ENCODE assay signal across 14 cellular contexts in the genomic region with DNA sequence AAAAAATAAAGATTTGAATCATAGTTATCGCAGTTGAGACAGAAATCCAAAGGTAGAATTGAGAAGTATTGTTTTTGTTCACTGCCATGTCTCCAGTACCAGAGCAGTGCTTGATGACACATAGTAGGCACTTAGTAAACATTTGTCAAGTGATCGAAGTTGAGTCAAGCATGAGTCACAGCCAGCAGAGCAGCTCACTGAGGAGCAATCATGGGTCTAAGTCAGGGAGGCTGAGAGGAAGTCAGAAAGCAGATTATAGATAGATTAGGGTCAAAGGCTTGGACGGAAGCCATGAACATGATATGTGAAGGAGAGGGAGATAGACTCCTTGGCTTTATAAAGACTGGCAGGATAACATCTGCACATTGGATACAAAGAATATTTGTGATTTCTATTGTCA.
DNase-seq lines count a peak whose midpoint lies in the region; ATAC-seq and TF ChIP-seq lines count a peak whose summit lies in the region.
"Had no signal": no experiment of that assay in that cellular context is flagged by ENCODE, and none has a peak within 500 bp of the region (broad histone marks: within the 10 kb centered on the region; RNA-seq: fewer than 3 reads in every experiment).

No MANE protein-coding gene starts in this region.

- TF ChIP-seq CTCF in NB4 (IDR thresholded peaks at IDR 0.05; ENCODE audit: low read depth, low read length) (no peak), astrocyte of the spinal cord (IDR thresholded peaks at IDR 0.05; ENCODE audit: low read depth, low read length) (no peak)

- H3K9me3 ChIP-seq in naive thymus-derived CD4-positive, alpha-beta T cell (ENCODE audit: control insufficient read depth in 2 of 3, low read length in 3 of 3) = no peaks in the 10 kb centered on the region

- H3K27ac Mint-ChIP-seq in naive thymus-derived CD4-positive, alpha-beta T cell = no peak overlapping the region
- H3K27ac Mint-ChIP-seq: T-helper 1 cell treated with Interleukin-12 subunit alpha and Interleukin-12 subunit beta and Interleukin-4 antibody, amounts not matched to agents 30 μg/mL and 1 μg/mL, for 36 hours had no signal

- peaks cover 4 to 37% (median 19%) of the 10 kb centered on the region in 5 donors for H3K27me3 Mint-ChIP-seq in naive thymus-derived CD4-positive, alpha-beta T cell

- intact Hi-C loops in naive thymus-derived CD4-positive, alpha-beta T cell (cut with micrococcal nuclease) = no loop called here

- no peaks in the 10 kb centered on the region for H3K4me1 Mint-ChIP-seq in naive thymus-derived CD4-positive, alpha-beta T cell

- POLR2A ChIA-PET in naive thymus-derived CD4-positive, alpha-beta T cell (lab: Charles Lee) = interaction anchor here (0.7 kb wide), 1 partner anchor 10 kb away, joined by 3 read pairs; no protein-coding TSS in a partner anchor
- POLR2A ChIA-PET in HEK293T (lab: Yijun Ruan, JAX) = no interaction called here

- CTCF ChIA-PET in naive thymus-derived CD4-positive, alpha-beta T cell (lab: Charles Lee) = no interaction called here
- CTCF ChIA-PET in HEK293T (lab: Yijun Ruan, JAX) = no interaction called here

- no peaks in the 10 kb centered on the region for H3K36me3 Mint-ChIP-seq in naive thymus-derived CD4-positive, alpha-beta T cell

- in situ Hi-C loops in astrocyte of the spinal cord (cut with HindIII; ENCODE audit: low sequenced_read_pairs) = no loop called here

- no peaks in the 10 kb centered on the region for H3K36me3 ChIP-seq in naive thymus-derived CD4-positive, alpha-beta T cell (ENCODE audit: control insufficient read depth in 2 of 3, insufficient read depth in 3 of 3, low read length in 3 of 3)

- H3K27me3 ChIP-seq in naive thymus-derived CD4-positive, alpha-beta T cell (ENCODE audit: control insufficient read depth in 2 of 2, insufficient read depth in 2 of 2, low read length in 2 of 2) = no peaks in the 10 kb centered on the region

- no peak overlapping the region for H3K27ac ChIP-seq in naive thymus-derived CD4-positive, alpha-beta T cell (ENCODE audit: low read depth, low read length)

- ATAC-seq in naive thymus-derived CD4-positive, alpha-beta T cell = peak; percentile 53
- no peak for ATAC-seq in GM21515 (IDR thresholded peaks at IDR 0.05; ENCODE audit: unreplicated experiment)

- H3K4me3 ChIP-seq in NB4 (ENCODE audit: low read depth, low read length) = no peak overlapping the region
- no peak overlapping the region for H3K4me3 ChIP-seq in astrocyte of the spinal cord (ENCODE audit: low read depth, low read length)
- H3K4me3 ChIP-seq in naive thymus-derived CD4-positive, alpha-beta T cell (ENCODE audit: low read length) = no peak overlapping the region

- no peaks in the 10 kb centered on the region for H3K9me3 Mint-ChIP-seq in naive thymus-derived CD4-positive, alpha-beta T cell
- H3K9me3 Mint-ChIP-seq: T-helper 1 cell treated with Interleukin-12 subunit alpha and Interleukin-12 subunit beta and Interleukin-4 antibody, amounts not matched to agents 30 μg/mL and 1 μg/mL, for 36 hours had no signal

- H3K4me3 Mint-ChIP-seq in naive thymus-derived CD4-positive, alpha-beta T cell = no peak overlapping the region
- H3K4me3 Mint-ChIP-seq: T-helper 1 cell treated with Interleukin-12 subunit alpha and Interleukin-12 subunit beta and Interleukin-4 antibody, amounts not matched to agents 30 μg/mL and 1 μg/mL, for 36 hours had no signal

- DNase-seq in DMS53 (lab: John Stamatoyannopoulos, UW) (peak; percentile 23), DMS53 treated with DMSO at 0.1 percent for 48 hours (lab: John Stamatoyannopoulos, UW; ENCODE audit: unreplicated experiment) (no peak), NB4 (ENCODE audit: low read depth) (peak; percentile 48), astrocyte of the spinal cord (ENCODE audit: low read depth, low spot score) (peak; percentile 4), activated gamma-delta T cell (lab: John Stamatoyannopoulos, UW) (no peak), HEK293T (ENCODE audit: extremely low spot score) (no peak)
- no peak for DNase-seq in naive thymus-derived CD4-positive, alpha-beta T cell
- DNase-seq: 8988T, activated gamma-delta T cell treated with Interleukin-2 at 50 U/mL for 16 hours, kidney, NCI-H345, occipital lobe had no signal

- TF ChIP-seq POLR2A in NB4 (IDR thresholded peaks at IDR 0.05; ENCODE audit: extremely low read depth, insufficient read length) = no peak

- no peaks in the 10 kb centered on the region for H3K4me1 ChIP-seq in naive thymus-derived CD4-positive, alpha-beta T cell (ENCODE audit: control insufficient read depth in 2 of 2, insufficient read depth in 2 of 2, low read length in 2 of 2)

TF ChIP-seq in HEK293T, 16 proteins besides CTCF, POLR2A, EP300 and RAD21:
- TF ChIP-seq LEF1 (IDR thresholded peaks at IDR 0.05; ENCODE audit: borderline replicate concordance) (no peak), SUZ12 (IDR thresholded peaks at IDR 0.05) (no peak), TARDBP (IDR thresholded peaks at IDR 0.05) (no peak), SP1 (IDR thresholded peaks at IDR 0.05) (no peak), FOXA1 (IDR thresholded peaks at IDR 0.05) (no peak), FOXK2 (IDR thresholded peaks at IDR 0.05) (no peak), BHLHE40 (IDR thresholded peaks at IDR 0.05; ENCODE audit: borderline replicate concordance) (no peak), ELF4 (IDR thresholded peaks at IDR 0.05) (no peak), ARNT (IDR thresholded peaks at IDR 0.05) (no peak), CTBP1 (IDR thresholded peaks at IDR 0.05; ENCODE audit: borderline replicate concordance) (no peak), HDGF (IDR thresholded peaks at IDR 0.05; ENCODE audit: borderline replicate concordance) (no peak)
- TF ChIP-seq, protein P1, sequence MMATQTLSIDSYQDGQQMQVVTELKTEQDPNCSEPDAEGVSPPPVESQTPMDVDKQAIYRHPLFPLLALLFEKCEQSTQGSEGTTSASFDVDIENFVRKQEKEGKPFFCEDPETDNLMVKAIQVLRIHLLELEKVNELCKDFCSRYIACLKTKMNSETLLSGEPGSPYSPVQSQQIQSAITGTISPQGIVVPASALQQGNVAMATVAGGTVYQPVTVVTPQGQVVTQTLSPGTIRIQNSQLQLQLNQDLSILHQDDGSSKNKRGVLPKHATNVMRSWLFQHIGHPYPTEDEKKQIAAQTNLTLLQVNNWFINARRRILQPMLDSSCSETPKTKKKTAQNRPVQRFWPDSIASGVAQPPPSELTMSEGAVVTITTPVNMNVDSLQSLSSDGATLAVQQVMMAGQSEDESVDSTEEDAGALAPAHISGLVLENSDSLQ (IDR thresholded peaks at IDR 0.05) = no peak

Comparison
In these comparisons a context has a peak if more than half of its experiments do, and no peak if none do; other contexts are left out.
1. DNase-seq: peak in DMS53 (single experiment), NB4 (single experiment) and astrocyte of the spinal cord (single experiment); none in DMS53 treated with DMSO at 0.1 percent for 48 hours (single experiment), naive thymus-derived CD4-positive, alpha-beta T cell (0 of 9), activated gamma-delta T cell (single experiment) and HEK293T (single experiment).